ENCODE assay signal across 16 cellular contexts in genomic region chr5:616342-617039, GRCh38. TPM values are rescaled to one million over a fixed set of nuclear protein-coding genes. Genes with fewer than 3 reads are reported as not detected.
A peak's percentile ranks its signal among the peaks of the same experiment; 100 is the strongest.
DNase-seq lines count a peak whose midpoint lies in the region; ATAC-seq and TF ChIP-seq lines count a peak whose summit lies in the region.
"Had no signal": no experiment of that assay in that cellular context is flagged by ENCODE, and none has a peak within 500 bp of the region (broad histone marks: within the 10 kb centered on the region; RNA-seq: fewer than 3 reads in every experiment).

No MANE protein-coding gene starts in this region.

- H3K27ac ChIP-seq in AG04450 (ENCODE audit: low read depth, low read length), result no peak overlapping the region
- H3K27ac ChIP-seq in lower lobe of right lung, result no peak overlapping the region

- no peak overlapping the region for H3K4me3 ChIP-seq in AG04450 (ENCODE audit: low read depth, low read length)
- H3K4me3 ChIP-seq in GM12865 (ENCODE audit: low read depth, low read length), result no peak overlapping the region
- no peak overlapping the region for H3K4me3 ChIP-seq in lower lobe of right lung

- H3K36me3 ChIP-seq in lower lobe of right lung, result peaks cover 25% of the 10 kb centered on the region

- POLR2A ChIA-PET in AG04450 (lab: Yijun Ruan, JAX), result no interaction called here

- TF ChIP-seq CTCF in AG04450 (IDR thresholded peaks at IDR 0.05; ENCODE audit: low read depth, low read length) (0 out of 2 replicates have a peak, but pooled peaks have one; percentile 7), GM12865 (IDR thresholded peaks at IDR 0.05; ENCODE audit: insufficient read depth, low read depth, low read length, missing control alignments) (peak; percentile 8), lower lobe of right lung (IDR thresholded peaks at IDR 0.05) (no peak)

- peaks cover 12% of the 10 kb centered on the region for H3K4me1 ChIP-seq in lower lobe of right lung

- H3K9me3 ChIP-seq in AG04450 (ENCODE audit: control insufficient read depth, insufficient read depth, low read length) (no peaks in the 10 kb centered on the region; the same call in 1 of the 2 replicates), lower lobe of right lung (no peaks in the 10 kb centered on the region)

- DNase-seq in AG04450 (ENCODE audit: low read depth, low spot score), result no peak
- peak; percentile 19 for DNase-seq in GM12865 (ENCODE audit: low read depth)
- no peak for DNase-seq in activated T-helper 2 cell treated with anti-CD3 and anti-CD28 coated beads, Interferon-gamma antibody, Interleukin-2, Interleukin-4, amounts not matched to agents 10 μg/mL and 5 μg/mL and 100 μg/mL, durations not matched to agents 14 hours and 24 hours and 36 hours (ENCODE audit: low spot score)
- peak; percentile 32 for DNase-seq in lower lobe of right lung
- no peak for DNase-seq in NCI-H1092 treated with DMSO at 0.1 percent for 48 hours (lab: John Stamatoyannopoulos, UW)
- no peak for DNase-seq in NCI-H187 (lab: John Stamatoyannopoulos, UW)
- DNase-seq in NCI-H1048 (lab: John Stamatoyannopoulos, UW), result no peak
- DNase-seq: activated naive CD4-positive, alpha-beta T cell treated with anti-CD3 and anti-CD28 coated beads, Interleukin-2, amount 50 U/mL, for 16 hours; C1 segment of cervical spinal cord; H7; KBM-7; kidney glomerular epithelial cell; natural killer cell; NCI-H446 treated with DMSO at 0.1 percent for 48 hours; SHP77 treated with DMSO at 0.1 percent for 48 hours had no signal

- peaks cover 72% of the 10 kb centered on the region for H3K36me3 Mint-ChIP-seq in activated T-helper 2 cell treated with anti-CD3 and anti-CD28 coated beads, Interferon-gamma antibody, Interleukin-2, Interleukin-4, amounts not matched to agents 10 μg/mL and 5 μg/mL and 100 μg/mL, durations not matched to agents 14 hours and 24 hours and 36 hours (ENCODE audit: low read depth)
- H3K36me3 Mint-ChIP-seq: natural killer cell had no signal

- H3K27me3 ChIP-seq in AG04450 (ENCODE audit: control insufficient read depth, insufficient read depth, low read length), result no peaks in the 10 kb centered on the region
- no peaks in the 10 kb centered on the region for H3K27me3 ChIP-seq in lower lobe of right lung (ENCODE audit: low read depth)

- H3K4me1 Mint-ChIP-seq in activated T-helper 2 cell treated with anti-CD3 and anti-CD28 coated beads, Interferon-gamma antibody, Interleukin-2, Interleukin-4, amounts not matched to agents 10 μg/mL and 5 μg/mL and 100 μg/mL, durations not matched to agents 14 hours and 24 hours and 36 hours (ENCODE audit: low read depth), result peaks cover 27% of the 10 kb centered on the region

- peaks cover 5% of the 10 kb centered on the region for H3K9me3 Mint-ChIP-seq in activated T-helper 2 cell treated with anti-CD3 and anti-CD28 coated beads, Interferon-gamma antibody, Interleukin-2, Interleukin-4, amounts not matched to agents 10 μg/mL and 5 μg/mL and 100 μg/mL, durations not matched to agents 14 hours and 24 hours and 36 hours
- H3K9me3 Mint-ChIP-seq: natural killer cell had no signal

- H3K27me3 Mint-ChIP-seq in activated T-helper 2 cell treated with anti-CD3 and anti-CD28 coated beads, Interferon-gamma antibody, Interleukin-2, Interleukin-4, amounts not matched to agents 10 μg/mL and 5 μg/mL and 100 μg/mL, durations not matched to agents 14 hours and 24 hours and 36 hours (ENCODE audit: low read depth), result no peaks in the 10 kb centered on the region

- CTCF ChIA-PET in AG04450 (lab: Charles Lee), result no interaction called here

- H3K27ac Mint-ChIP-seq in activated T-helper 2 cell treated with anti-CD3 and anti-CD28 coated beads, Interferon-gamma antibody, Interleukin-2, Interleukin-4, amounts not matched to agents 10 μg/mL and 5 μg/mL and 100 μg/mL, durations not matched to agents 14 hours and 24 hours and 36 hours, result peak overlapping the region; percentile 17
- H3K27ac Mint-ChIP-seq: natural killer cell had no signal

- intact Hi-C loops in activated T-helper 2 cell treated with anti-CD3 and anti-CD28 coated beads, Interferon-gamma antibody, Interleukin-2, Interleukin-4, amounts not matched to agents 10 μg/mL and 5 μg/mL and 100 μg/mL, durations not matched to agents 14 hours and 24 hours and 36 hours (cut with micrococcal nuclease), result no loop called here
- intact Hi-C loops in lower lobe of right lung (cut with DNase I), result no loop called here

- no peak for ATAC-seq in lower lobe of right lung
- no peak for ATAC-seq in GM21515 (IDR thresholded peaks at IDR 0.05; ENCODE audit: unreplicated experiment)
- ATAC-seq: natural killer cell had no signal

- no peak overlapping the region for H3K4me3 Mint-ChIP-seq in activated T-helper 2 cell treated with anti-CD3 and anti-CD28 coated beads, Interferon-gamma antibody, Interleukin-2, Interleukin-4, amounts not matched to agents 10 μg/mL and 5 μg/mL and 100 μg/mL, durations not matched to agents 14 hours and 24 hours and 36 hours (ENCODE audit: low read depth)

RNA-seq across cellular contexts. Expression of gene CEP72, which starts 4.4 kb away (rescaled TPM):
- polyA plus RNA-seq in AG04450 (2011; rRNA removed), result 0.66 and 0.91 TPM in 2 replicates
- polyA minus RNA-seq in AG04450 (2011; rRNA and poly(A)+ RNA removed), result 6.2 and 6.3 TPM in 2 replicates
- 29.6 and 30.2 TPM in 2 replicates for total RNA-seq in activated T-helper 2 cell treated with anti-CD3 and anti-CD28 coated beads, Interferon-gamma antibody, Interleukin-2, Interleukin-4, amounts not matched to agents 10 μg/mL and 5 μg/mL and 100 μg/mL, durations not matched to agents 14 hours and 24 hours and 36 hours
- 10.6 TPM for total RNA-seq in lower lobe of right lung

Comparison
In these comparisons a context has a peak if more than half of its experiments do, and no peak if none do; other contexts are left out.
1. DNase-seq: peak in GM12865 (single experiment) and lower lobe of right lung (single experiment); none in AG04450 (single experiment), activated T-helper 2 cell treated with anti-CD3 and anti-CD28 coated beads, Interferon-gamma antibody, Interleukin-2, Interleukin-4, amounts not matched to agents 10 μg/mL and 5 μg/mL and 100 μg/mL, durations not matched to agents 14 hours and 24 hours and 36 hours (single experiment), NCI-H1092 treated with DMSO at 0.1 percent for 48 hours (single experiment), NCI-H187 (0 of 2) and NCI-H1048 (single experiment).